In genomic region chr12:73421832-73422231, GRCh38 we compare ENCODE assay signal across 10 cellular contexts.
DNase-seq lines count a peak whose midpoint lies in the region; ATAC-seq and TF ChIP-seq lines count a peak whose summit lies in the region.
"Had no signal": no experiment of that assay in that cellular context is flagged by ENCODE, and none has a peak within 500 bp of the region (broad histone marks: within the 10 kb centered on the region; RNA-seq: fewer than 3 reads in every experiment).

No MANE protein-coding gene starts in this region.

- CTCF ChIA-PET in RWPE1 (lab: Yijun Ruan, JAX): no interaction called here

- peak; percentile 30 for DNase-seq in RWPE1 (ENCODE audit: low spot score)
- peak; percentile 2 for DNase-seq in renal cortical epithelial cell (ENCODE audit: low read depth)
- no peak for DNase-seq in NCI-H2081 treated with DMSO at 0.1 percent for 48 hours (lab: John Stamatoyannopoulos, UW)
- no peak for DNase-seq in activated effector memory CD4-positive, alpha-beta T cell treated with anti-CD3 and anti-CD28 coated beads, Interleukin-2, amount 50 U/mL, for 16 hours
- DNase-seq: activated CD8-positive, alpha-beta memory T cell treated with anti-CD3 and anti-CD28 coated beads for 24 hours; NCI-H2029; SJCRH30 had no signal

- TF ChIP-seq CTCF in RWPE1 (conservative IDR thresholded peaks at IDR 0.05; ENCODE audit: low read depth): no peak

- no peak overlapping the region for H3K27ac ChIP-seq in RWPE1
- H3K27ac ChIP-seq: SJCRH30 had no signal

- ATAC-seq in GM18870 (IDR thresholded peaks at IDR 0.05; ENCODE audit: unreplicated experiment) (peak; percentile 78), HG02852 (IDR thresholded peaks at IDR 0.05; ENCODE audit: unreplicated experiment) (peak; percentile 77), HG03045 (IDR thresholded peaks at IDR 0.05; ENCODE audit: unreplicated experiment) (no peak)

- POLR2A ChIA-PET in RWPE1 (lab: Yijun Ruan, JAX; ENCODE audit: low non-redundant PET): no interaction called here

Comparison
In these comparisons a context has a peak if more than half of its experiments do, and no peak if none do; other contexts are left out.
1. DNase-seq: peak in RWPE1 (single experiment) and renal cortical epithelial cell (single experiment); none in NCI-H2081 treated with DMSO at 0.1 percent for 48 hours (single experiment) and activated effector memory CD4-positive, alpha-beta T cell treated with anti-CD3 and anti-CD28 coated beads, Interleukin-2, amount 50 U/mL, for 16 hours (single experiment).